10 cellular contexts compared by ENCODE assay signal in genomic region chr3:69665026-69665739, GRCh38.
A peak's percentile ranks its signal among the peaks of the same experiment; 100 is the strongest.
DNase-seq lines count a peak whose midpoint lies in the region; ATAC-seq and TF ChIP-seq lines count a peak whose summit lies in the region.
"Had no signal": no experiment of that assay in that cellular context is flagged by ENCODE, and none has a peak within 500 bp of the region (broad histone marks: within the 10 kb centered on the region; RNA-seq: fewer than 3 reads in every experiment).

No MANE protein-coding gene starts in this region.

- peaks cover 39% of the 10 kb centered on the region for H3K4me1 Mint-ChIP-seq in Calu3 (ENCODE audit: low read depth, unreplicated experiment)

- ATAC-seq in GM21381 (IDR thresholded peaks at IDR 0.05; ENCODE audit: unreplicated experiment), result no peak
- no peak for ATAC-seq in HG02970 (IDR thresholded peaks at IDR 0.05; ENCODE audit: low FRiP score, unreplicated experiment)
- ATAC-seq in GM21526 (IDR thresholded peaks at IDR 0.05; ENCODE audit: low FRiP score, unreplicated experiment), result no peak

- TF ChIP-seq CTCF in Calu3 (IDR thresholded peaks at IDR 0.05; ENCODE audit: unreplicated experiment), result no peak

- H3K9me3 Mint-ChIP-seq in Calu3 (ENCODE audit: low read depth, unreplicated experiment), result no peaks in the 10 kb centered on the region
- H3K9me3 Mint-ChIP-seq: T-helper 2 cell treated with Interferon-gamma antibody and Interleukin-4, amounts not matched to agents 5 μg/mL and 100 μg/mL, for 36 hours had no signal

- CTCF ChIA-PET in Calu3 (lab: Charles Lee), result interaction anchor here (0.9 to 1.6 kb wide), 4 partner anchors 16 to 279 kb away, joined by 3 to 6 read pairs (median 4); partner anchors contain the start of gene FRMD4B

- H3K27me3 Mint-ChIP-seq in Calu3 (ENCODE audit: unreplicated experiment), result no peaks in the 10 kb centered on the region

- DNase-seq in Calu3, result peak; percentile 56
- peak; percentile 73 for DNase-seq in NCI-H2081 treated with DMSO at 0.1 percent for 48 hours (lab: John Stamatoyannopoulos, UW)
- DNase-seq in cerebellar cortex (ENCODE audit: low spot score), result peak; percentile 37
- peak; percentile 87 to 89 for DNase-seq in lung microvascular endothelial cell (ENCODE audit: low read depth in 2 of 2)
- no peak for DNase-seq in activated CD4-positive, alpha-beta T cell treated with anti-CD3 and anti-CD28 coated beads, Interleukin-2, amount 50 U/mL, for 4 hours
- DNase-seq: DND-41 had no signal

- intact Hi-C loops in Calu3 (cut with micrococcal nuclease; ENCODE audit: unreplicated experiment), result loop anchor here (5.0 to 10.0 kb wide), 2 partner anchors 120 to 503 kb away; no protein-coding TSS in a partner anchor

- H3K36me3 Mint-ChIP-seq in Calu3 (ENCODE audit: insufficient read depth, unreplicated experiment), result no peaks in the 10 kb centered on the region

- peak overlapping the region; percentile 74 for H3K27ac Mint-ChIP-seq in Calu3 (ENCODE audit: unreplicated experiment)
- H3K27ac Mint-ChIP-seq: T-helper 2 cell treated with Interferon-gamma antibody and Interleukin-4, amounts not matched to agents 5 μg/mL and 100 μg/mL, for 36 hours had no signal

- no peak overlapping the region for H3K4me3 Mint-ChIP-seq in Calu3 (ENCODE audit: low read depth, unreplicated experiment)
- H3K4me3 Mint-ChIP-seq: T-helper 2 cell treated with Interferon-gamma antibody and Interleukin-4, amounts not matched to agents 5 μg/mL and 100 μg/mL, for 36 hours had no signal

- no TSS peak for BruUV-seq in Calu3 (replicated peaks; lab: Mats Ljungman, UMichigan)

Comparison
In these comparisons a context has a peak if more than half of its experiments do, and no peak if none do; other contexts are left out.
1. DNase-seq: peak in Calu3 (single experiment), NCI-H2081 treated with DMSO at 0.1 percent for 48 hours (single experiment), cerebellar cortex (single experiment) and lung microvascular endothelial cell (2 of 2); none in activated CD4-positive, alpha-beta T cell treated with anti-CD3 and anti-CD28 coated beads, Interleukin-2, amount 50 U/mL, for 4 hours (0 of 2).